In genomic region chr11:81840375-81840774, GRCh38 we compare ENCODE assay signal across 1 cellular context.
TF ChIP-seq lines count a peak whose summit lies in the region.

No MANE protein-coding gene starts in this region.

TF ChIP-seq in WTC11, 78 proteins besides CTCF, POLR2A, EP300 and RAD21 (continued from another document):
- TF ChIP-seq MAX (CRISPR knock-in tag; IDR thresholded peaks at IDR 0.05) (no peak), ZNF396 (CRISPR knock-in tag; IDR thresholded peaks at IDR 0.05; ENCODE audit: borderline replicate concordance) (no peak), SMAD3 (CRISPR knock-in tag; IDR thresholded peaks at IDR 0.05; ENCODE audit: borderline replicate concordance) (no peak), HMGA2 (CRISPR knock-in tag; IDR thresholded peaks at IDR 0.05) (no peak), ZBTB21 (CRISPR knock-in tag; IDR thresholded peaks at IDR 0.05; ENCODE audit: borderline replicate concordance) (no peak)
